In the genomic region with DNA sequence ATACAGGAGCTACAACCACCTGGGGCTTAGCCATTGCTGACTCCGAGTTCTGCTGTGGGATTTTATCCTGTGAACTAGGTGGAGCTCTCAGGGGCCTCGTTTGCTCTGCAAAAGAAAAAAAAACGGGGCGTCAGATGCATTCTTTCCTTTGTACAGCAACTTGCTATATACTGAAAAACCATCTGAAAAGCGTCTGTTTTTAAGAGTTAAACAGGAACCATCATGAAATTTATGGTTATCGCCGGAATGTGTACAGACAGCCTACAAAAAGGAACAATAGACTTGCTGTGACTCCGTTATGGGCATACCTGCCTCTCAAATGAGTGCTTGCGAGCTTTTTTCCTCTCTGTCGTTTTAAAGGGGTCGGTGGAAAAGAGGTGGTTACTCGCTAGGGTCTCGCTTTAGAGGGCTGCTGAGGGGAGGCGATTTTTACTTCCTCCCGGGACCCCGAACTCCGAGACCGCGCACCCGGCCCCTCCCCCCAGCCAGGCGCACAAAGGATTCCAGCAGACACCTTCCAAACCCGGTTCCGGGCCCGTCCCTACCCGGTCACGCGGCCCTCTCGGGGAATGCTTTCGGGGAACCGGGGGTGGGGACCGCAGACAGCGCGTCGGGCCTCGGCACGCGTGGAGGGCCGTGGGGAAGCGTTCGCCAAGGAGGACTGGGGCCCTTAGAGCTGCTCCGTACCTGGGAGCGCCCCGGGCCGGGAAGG, we compare ENCODE assay signal across 8 cellular contexts. TPM values are rescaled to one million over a fixed set of nuclear protein-coding genes. Genes with fewer than 3 reads are reported as not detected.
A peak's percentile ranks its signal among the peaks of the same experiment; 100 is the strongest.
DNase-seq lines count a peak whose midpoint lies in the region; ATAC-seq lines count a peak whose summit lies in the region.

No MANE protein-coding gene starts in this region.

- DNase-seq in ACHN (peak; percentile 37), OCI-M1 (lab: John Stamatoyannopoulos, UW) (peak; percentile 60), activated gamma-delta T cell treated with Interleukin-2 at 50 U/mL for 16 hours (peak; percentile 32), globus pallidus (ENCODE audit: low spot score) (peak; percentile 27), occipital lobe (lab: John Stamatoyannopoulos, UW) (peak; percentile 49)

- in situ Hi-C loops in ACHN (cut with HindIII; ENCODE audit: low pct_ligation_motif_present, low pct_unique_long_range_greater_than_20kb, low sequenced_read_pairs): no loop called here

- ATAC-seq in GM18907 (IDR thresholded peaks at IDR 0.05; ENCODE audit: unreplicated experiment) (peak; percentile 36), HG03520 (IDR thresholded peaks at IDR 0.05; ENCODE audit: unreplicated experiment) (peak; percentile 30)

- H3K27ac ChIP-seq in temporal lobe (ENCODE audit: low read depth, low read length): peak overlapping the region; percentile 31

RNA-seq across cellular contexts. Expression of gene PAIP1, which starts 0.8 kb away (rescaled TPM):
- total RNA-seq in occipital lobe: 216 TPM
- total RNA-seq in temporal lobe: 162 TPM

RNA-seq across cellular contexts. Expression of gene C5orf34, which starts 41.1 kb away (rescaled TPM):
- total RNA-seq in occipital lobe (4.4 TPM), temporal lobe (2.5 TPM)

RNA-seq across cellular contexts. Expression of gene NNT, which starts 46.9 kb away (rescaled TPM):
- total RNA-seq in occipital lobe (157 TPM), temporal lobe (143 TPM)

Comparison
In these comparisons a context has a peak if more than half of its experiments do, and no peak if none do; other contexts are left out.
1. Peak in every context shown above with its lines: DNase-seq, ATAC-seq and H3K27ac ChIP-seq.